ENCODE assay signal across 17 cellular contexts in genomic region chr21:41585199-41585994, GRCh38.
"Had no signal": no experiment of that assay in that cellular context is flagged by ENCODE, and none has a peak within 500 bp of the region (broad histone marks: within the 10 kb centered on the region; RNA-seq: fewer than 3 reads in every experiment).

No MANE protein-coding gene starts in this region.

- H3K4me3 Mint-ChIP-seq: activated T-helper 1 cell treated with anti-CD3 and anti-CD28 coated beads, Interleukin-12 subunit alpha, Interleukin-12 subunit beta, Interleukin-2, Interleukin-4 antibody, amounts not matched to agents 30 ng/mL and 10 ng/mL and 1 ng/mL, durations not matched to agents 14 hours and 24 hours and 36 hours had no signal

- ATAC-seq: body of pancreas; left lung; stimulated activated naive CD8-positive, alpha-beta T cell treated with anti-CD3 and anti-CD28 coated beads, Interleukin-15, Interleukin-2, amounts not matched to agents 100 U/mL and 50 U/mL, for 24 hours had no signal

- H3K9me3 Mint-ChIP-seq: activated T-helper 1 cell treated with anti-CD3 and anti-CD28 coated beads, Interleukin-12 subunit alpha, Interleukin-12 subunit beta, Interleukin-2, Interleukin-4 antibody, amounts not matched to agents 30 ng/mL and 10 ng/mL and 1 ng/mL, durations not matched to agents 14 hours and 24 hours and 36 hours had no signal

- H3K36me3 ChIP-seq: left lung, right atrium auricular region, tibial nerve had no signal

- H3K27me3 ChIP-seq: body of pancreas, left lung, right atrium auricular region, tibial nerve had no signal

- DNase-seq: activated CD4-positive, alpha-beta T cell treated with anti-CD3 and anti-CD28 coated beads for 1 hour; activated CD4-positive, alpha-beta T cell treated with anti-CD3 and anti-CD28 coated beads, Interleukin-2, amount 50 U/mL, for 4 hours; activated naive CD4-positive, alpha-beta T cell; activated T-cell treated with anti-CD3 and anti-CD28 coated beads for 4 hours; body of pancreas; caudate nucleus; foreskin melanocyte; kidney; left lung; mammary epithelial cell; stimulated activated naive CD8-positive, alpha-beta T cell treated with anti-CD3 and anti-CD28 coated beads, Interleukin-15, Interleukin-2, amounts not matched to agents 100 U/mL and 50 U/mL, for 24 hours; T1000 had no signal

- H3K27me3 Mint-ChIP-seq: progenitor cell of endocrine pancreas had no signal

- H3K27ac ChIP-seq: body of pancreas, left lung, right atrium auricular region, skin epidermis, tibial nerve had no signal

- H3K27ac Mint-ChIP-seq: activated T-helper 1 cell treated with anti-CD3 and anti-CD28 coated beads, Interleukin-12 subunit alpha, Interleukin-12 subunit beta, Interleukin-2, Interleukin-4 antibody, amounts not matched to agents 30 ng/mL and 10 ng/mL and 1 ng/mL, durations not matched to agents 14 hours and 24 hours and 36 hours; progenitor cell of endocrine pancreas had no signal

- H3K4me1 ChIP-seq: left lung, right atrium auricular region, tibial nerve had no signal

- H3K9me3 ChIP-seq: body of pancreas, left lung had no signal

- H3K4me3 ChIP-seq: body of pancreas, left lung, right atrium auricular region, skin epidermis, tibial nerve had no signal
